In the genomic region with DNA sequence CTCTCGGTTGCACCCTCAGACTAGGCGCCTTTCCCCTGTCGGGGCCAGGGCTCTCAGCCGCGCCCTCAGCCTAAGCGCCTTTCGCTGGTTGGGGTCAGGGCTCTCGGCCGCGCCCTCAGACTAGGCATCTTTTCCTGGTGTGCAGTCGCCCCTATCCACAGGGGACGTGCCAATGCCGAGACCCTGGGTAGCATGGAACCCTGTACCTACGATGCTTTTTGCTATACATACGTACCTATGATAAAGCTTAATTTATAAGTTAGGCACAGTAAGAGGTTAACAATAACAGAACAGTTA, we compare ENCODE assay signal across 18 cellular contexts. TPM values are rescaled to one million over a fixed set of nuclear protein-coding genes. Genes with fewer than 3 reads are reported as not detected.
DNase-seq lines count a peak whose midpoint lies in the region; ATAC-seq and TF ChIP-seq lines count a peak whose summit lies in the region.
"Had no signal": no experiment of that assay in that cellular context is flagged by ENCODE, and none has a peak within 500 bp of the region (broad histone marks: within the 10 kb centered on the region; RNA-seq: fewer than 3 reads in every experiment).

No MANE protein-coding gene starts in this region.

- H3K27me3 ChIP-seq in left ventricle myocardium inferior (ENCODE audit: low read depth) (no peaks in the 10 kb centered on the region), RWPE2 (ENCODE audit: insufficient read depth, poor library complexity, severe bottlenecking) (no peaks in the 10 kb centered on the region)
- H3K27me3 ChIP-seq in CD4-positive, alpha-beta memory T cell (ENCODE audit: insufficient read depth, low read length), result no peaks in the 10 kb centered on the region
- H3K27me3 ChIP-seq: MG63 had no signal

- H3K4me1 Mint-ChIP-seq in type B pancreatic cell (ENCODE audit: unreplicated experiment), result peaks cover 6% of the 10 kb centered on the region
- H3K4me1 Mint-ChIP-seq in CD4-positive, alpha-beta memory T cell, result peaks cover 20 to 56% (median 22%) of the 10 kb centered on the region in 4 donors

- DNase-seq in left ventricle myocardium superior (peak; percentile 4), left ventricle myocardium inferior (no peak), RWPE2 (ENCODE audit: low spot score) (peak; percentile 24), mucosa of descending colon (peak in 2 of 3 donors; percentile 21 to 57), type B pancreatic cell (ENCODE audit: extremely low spot score, unreplicated experiment) (no peak), ureter (ENCODE audit: low spot score) (no peak), head of caudate nucleus (no peak)
- DNase-seq in CD4-positive, alpha-beta memory T cell, result no peak
- DNase-seq: ACHN; CD8-positive, alpha-beta memory T cell; GM23248; KG1; MG63; NCI-H1105; NCI-H1694 treated with DMSO at 0.1 percent for 48 hours; NCI-H345; RPMI8226 had no signal

- H3K9me3 ChIP-seq in left ventricle myocardium inferior (replicated peaks), result no peaks in the 10 kb centered on the region
- no peaks in the 10 kb centered on the region for H3K9me3 ChIP-seq in RWPE2 (ENCODE audit: severe bottlenecking)
- H3K9me3 ChIP-seq in mucosa of descending colon, result no peaks in the 10 kb centered on the region
- no peaks in the 10 kb centered on the region for H3K9me3 ChIP-seq in CD4-positive, alpha-beta memory T cell (ENCODE audit: control insufficient read depth in 1 of 2, low read length in 2 of 2)
- H3K9me3 ChIP-seq: MG63 had no signal

- H3K36me3 ChIP-seq in left ventricle myocardium inferior (peaks cover 73% of the 10 kb centered on the region), RWPE2 (ENCODE audit: low read depth) (peaks cover 53% of the 10 kb centered on the region), mucosa of descending colon (ENCODE audit: low read depth) (peaks cover 6% of the 10 kb centered on the region)
- H3K36me3 ChIP-seq in CD4-positive, alpha-beta memory T cell (ENCODE audit: insufficient read depth, low read length), result peaks cover 51% of the 10 kb centered on the region

- H3K9me3 Mint-ChIP-seq in type B pancreatic cell, result no peaks in the 10 kb centered on the region
- no peaks in the 10 kb centered on the region for H3K9me3 Mint-ChIP-seq in CD4-positive, alpha-beta memory T cell
- H3K9me3 Mint-ChIP-seq: CD8-positive, alpha-beta memory T cell had no signal

- CTCF ChIA-PET in CD4-positive, alpha-beta memory T cell (lab: Charles Lee; ENCODE audit: partially characterized antibody), result no interaction called here

- intact Hi-C loops in left ventricle myocardium superior (cut with micrococcal nuclease) (no loop called here), left ventricle myocardium inferior (cut with micrococcal nuclease) (no loop called here), mucosa of descending colon (cut with DNase I, micrococcal nuclease) (no loop called here), head of caudate nucleus (cut with DNase I) (no loop called here)
- intact Hi-C loops in CD4-positive, alpha-beta memory T cell (cut with micrococcal nuclease), result no loop called here

- H3K4me3 ChIP-seq in left ventricle myocardium inferior, result no peak overlapping the region
- no peak overlapping the region for H3K4me3 ChIP-seq in RWPE2 (ENCODE audit: severe bottlenecking)
- H3K4me3 ChIP-seq in mucosa of descending colon, result no peak overlapping the region
- no peak overlapping the region for H3K4me3 ChIP-seq in CD4-positive, alpha-beta memory T cell (ENCODE audit: low read length in 2 of 2)
- H3K4me3 ChIP-seq: GM23248, MG63 had no signal

- peak overlapping the region; percentile 64 for H3K27ac Mint-ChIP-seq in type B pancreatic cell
- peak overlapping the region in 1 of 7 donors; percentile 1 for H3K27ac Mint-ChIP-seq in CD4-positive, alpha-beta memory T cell

- no peaks in the 10 kb centered on the region for H3K27me3 Mint-ChIP-seq in type B pancreatic cell
- H3K27me3 Mint-ChIP-seq in CD4-positive, alpha-beta memory T cell, result no peaks in the 10 kb centered on the region
- H3K27me3 Mint-ChIP-seq: CD8-positive, alpha-beta memory T cell had no signal

- H3K4me1 ChIP-seq in left ventricle myocardium inferior, result peaks cover 7% of the 10 kb centered on the region
- H3K4me1 ChIP-seq in RWPE2 (ENCODE audit: insufficient read depth, poor library complexity, severe bottlenecking), result no peaks in the 10 kb centered on the region
- peaks cover 47% of the 10 kb centered on the region for H3K4me1 ChIP-seq in mucosa of descending colon (ENCODE audit: low read depth)
- peaks cover 26% of the 10 kb centered on the region for H3K4me1 ChIP-seq in CD4-positive, alpha-beta memory T cell (ENCODE audit: insufficient read depth, low read length)

- no peak overlapping the region for H3K4me3 Mint-ChIP-seq in type B pancreatic cell
- H3K4me3 Mint-ChIP-seq in CD4-positive, alpha-beta memory T cell, result no peak overlapping the region

- H3K27ac ChIP-seq in left ventricle myocardium inferior (replicated peaks) (no peak overlapping the region), RWPE2 (ENCODE audit: poor library complexity, severe bottlenecking) (no peak overlapping the region)
- no peak overlapping the region for H3K27ac ChIP-seq in CD4-positive, alpha-beta memory T cell (ENCODE audit: low read depth, low read length)
- H3K27ac ChIP-seq: GM23248 had no signal

- no peak for TF ChIP-seq CTCF in left ventricle myocardium inferior (IDR thresholded peaks at IDR 0.05; ENCODE audit: borderline replicate concordance)
- TF ChIP-seq CTCF in RWPE2 (IDR thresholded peaks at IDR 0.05; ENCODE audit: poor library complexity, severe bottlenecking), result no peak
- TF ChIP-seq CTCF in mucosa of descending colon (IDR thresholded peaks at IDR 0.05), result no peak
- no peak for TF ChIP-seq CTCF in type B pancreatic cell (conservative IDR thresholded peaks at IDR 0.05)

- POLR2A ChIA-PET in CD4-positive, alpha-beta memory T cell (lab: Charles Lee; ENCODE audit: partially characterized antibody), result interaction anchor here (2.2 kb wide), 1 partner anchor 9 kb away, joined by 8 read pairs; a partner anchor contains a TSS

- ATAC-seq in left ventricle myocardium superior, result no peak
- ATAC-seq in RWPE2 (ENCODE audit: low read depth), result no peak
- ATAC-seq in mucosa of descending colon, result peak; percentile 7
- ATAC-seq: HCT116 had no signal

- peaks cover 12% of the 10 kb centered on the region for H3K36me3 Mint-ChIP-seq in type B pancreatic cell
- peaks cover 41 to 63% of the 10 kb centered on the region in 2 donors for H3K36me3 Mint-ChIP-seq in CD4-positive, alpha-beta memory T cell

RNA-seq across cellular contexts. Expression of a gene that starts 9.1 kb away (rescaled TPM):
- total RNA-seq in left ventricle myocardium superior, result 22.5 TPM
- 16.7 TPM for total RNA-seq in left ventricle myocardium inferior
- 10 to 100 TPM; 44.7 to 77.8 (median 49.6) TPM for total RNA-seq in mucosa of descending colon
- total RNA-seq in type B pancreatic cell (ENCODE audit: low replicate concordance), result 23.6 and 29.0 TPM in 2 replicates
- total RNA-seq in ureter, result 51.7 TPM
- 10 to 100 TPM; 65.3 to 71.2 TPM for total RNA-seq in CD4-positive, alpha-beta memory T cell
- 10 to 100 TPM; 30.4 to 34.6 TPM for polyA plus RNA-seq in CD4-positive, alpha-beta memory T cell

Comparison
In these comparisons a context has a peak if more than half of its experiments do, and no peak if none do; other contexts are left out.
1. DNase-seq: peak in left ventricle myocardium superior (single experiment), RWPE2 (single experiment) and mucosa of descending colon (2 of 3); none in left ventricle myocardium inferior (single experiment), type B pancreatic cell (single experiment), ureter (single experiment), CD4-positive, alpha-beta memory T cell (0 of 5) and head of caudate nucleus (0 of 42).